Comparison of ENCODE assay signal across 35 cellular contexts in genomic region chr1:218898921-218899320, GRCh38.
"Had no signal": no experiment of that assay in that cellular context is flagged by ENCODE, and none has a peak within 500 bp of the region (broad histone marks: within the 10 kb centered on the region; RNA-seq: fewer than 3 reads in every experiment).

No MANE protein-coding gene starts in this region.

- H3K4me1 ChIP-seq: SJSA1 had no signal

- H3K36me3 ChIP-seq: MG63, SJSA1 had no signal

- H3K9ac ChIP-seq: KMS-11, SK-N-SH had no signal

- FAIRE-seq: RCC 7860 had no signal

- H3K4me2 ChIP-seq: KMS-11, PC-9, SK-N-SH had no signal

- DNase-seq: Karpas-422, KBM-7, MG63, NCI-H1048, NCI-H1092 treated with DMSO at 0.1 percent for 48 hours, NCI-H1105 treated with DMSO at 0.1 percent for 48 hours, NCI-H1417, NCI-H1436, NCI-H146, NCI-H1694, NCI-H187, NCI-H1930, NCI-H2029 treated with DMSO at 0.1 percent for 48 hours, NCI-H2081 treated with DMSO at 0.1 percent for 48 hours, NCI-H2107, NCI-H2171, NCI-H2227 treated with DMSO at 0.1 percent for 48 hours, NCI-H446 treated with DMSO at 0.1 percent for 48 hours, NCI-H510A, NCI-H524, NCI-H526, NCI-H69, NCI-H748 treated with DMSO at 0.1 percent for 48 hours, NCI-H82, PC-9, SHP77, SIG-M5, SK-N-SH, SW 1271 had no signal

- H2AFZ ChIP-seq: PC-9 had no signal

- H3K27ac ChIP-seq: KMS-11, PC-9, RWPE1, SJSA1 had no signal

- H3K27me3 ChIP-seq: MG63, SJSA1 had no signal

- H3K9me3 ChIP-seq: MG63, SJSA1, SK-N-SH had no signal

- H3K4me3 ChIP-seq: MG63, PC-9, SJSA1 had no signal

- ATAC-seq: Panc1, Right ventricle myocardium inferior had no signal
